ENCODE assay signal across 8 cellular contexts in the genomic region with DNA sequence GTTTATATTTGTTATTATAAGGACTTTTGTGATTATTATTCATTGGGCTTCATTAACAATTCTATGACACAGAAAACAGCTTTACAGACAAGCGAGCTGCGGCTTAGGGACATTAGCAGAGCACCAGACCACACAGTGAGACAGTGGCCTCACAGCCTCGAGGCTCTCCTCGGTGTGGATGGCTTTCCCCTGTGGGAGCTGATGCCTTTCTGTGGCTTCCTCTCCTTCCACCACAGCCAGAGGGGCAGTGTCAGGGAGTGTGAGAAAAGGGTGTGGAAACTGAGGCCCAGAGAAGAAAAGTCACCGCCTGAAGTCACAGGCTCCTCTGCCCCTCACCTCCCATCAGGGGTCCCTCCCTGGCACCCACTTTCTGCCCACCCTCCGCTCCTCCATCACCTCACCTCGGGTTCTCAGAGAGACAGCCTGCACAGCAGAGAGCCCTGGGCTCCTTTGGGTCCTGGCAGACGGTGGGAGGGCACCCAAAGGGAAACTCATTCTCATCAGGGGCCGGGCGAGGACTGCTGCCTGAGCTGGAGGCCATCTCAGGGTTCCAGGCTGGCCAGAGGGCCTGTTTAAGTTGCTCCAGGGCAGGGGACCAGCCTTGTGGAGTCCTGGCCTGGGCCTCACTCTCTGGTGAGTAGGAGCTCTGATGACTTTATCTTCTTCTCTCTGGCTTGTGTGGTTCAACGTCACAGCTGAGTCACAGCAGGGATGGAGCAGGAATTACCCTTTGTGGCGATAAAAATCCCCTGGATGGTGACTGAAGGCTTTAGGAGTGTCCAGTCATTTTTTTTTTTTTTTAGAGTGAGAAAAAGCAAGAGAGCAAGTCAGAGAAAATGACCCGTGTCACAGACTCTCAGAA. TPM values are rescaled to one million over a fixed set of nuclear protein-coding genes. Genes with fewer than 3 reads are reported as not detected.
DNase-seq lines count a peak whose midpoint lies in the region; ATAC-seq and TF ChIP-seq lines count a peak whose summit lies in the region.

No MANE protein-coding gene starts in this region.

- peak; percentile 79 for DNase-seq in dermis blood vessel endothelial cell
- no peak for DNase-seq in osteocyte (ENCODE audit: extremely low spot score, unreplicated experiment)
- no peak for DNase-seq in DMS153 (lab: John Stamatoyannopoulos, UW)
- no peak for DNase-seq in OCI-M2 (lab: John Stamatoyannopoulos, UW; ENCODE audit: unreplicated experiment)
- DNase-seq in iPS-NIHi11 (ENCODE audit: low spot score): no peak

- no peaks in the 10 kb centered on the region for H3K9me3 Mint-ChIP-seq in osteocyte (ENCODE audit: unreplicated experiment)

- H3K27me3 Mint-ChIP-seq in osteocyte (ENCODE audit: unreplicated experiment): no peaks in the 10 kb centered on the region

- no peak for TF ChIP-seq CTCF in osteocyte (IDR thresholded peaks at IDR 0.05)

- H3K4me3 Mint-ChIP-seq in osteocyte (ENCODE audit: unreplicated experiment): peak overlapping the region; percentile 32

- H3K4me1 Mint-ChIP-seq in osteocyte (ENCODE audit: unreplicated experiment): peaks cover 80% of the 10 kb centered on the region

- H3K27ac Mint-ChIP-seq in osteocyte (ENCODE audit: unreplicated experiment): peak overlapping the region; percentile 99

- peak; percentile 53 for ATAC-seq in GM18907 (IDR thresholded peaks at IDR 0.05; ENCODE audit: unreplicated experiment)
- peak; percentile 29 for ATAC-seq in HG03103 (IDR thresholded peaks at IDR 0.05; ENCODE audit: low read depth, unreplicated experiment)
- ATAC-seq in activated CD4-positive, CD25-positive, alpha-beta regulatory T cell treated with anti-CD3 and anti-CD28 coated beads, Interleukin-2, amount 50 U/mL, for 24 hours: peak; percentile 73 to 75

- H3K36me3 Mint-ChIP-seq in osteocyte (ENCODE audit: unreplicated experiment): no peaks in the 10 kb centered on the region

RNA-seq across cellular contexts. Expression of a gene that starts 0.8 kb away (rescaled TPM):
- total RNA-seq in dermis blood vessel endothelial cell (1.1 and 4.4 TPM in 2 replicates), osteocyte (7.1 and 7.8 TPM in 2 replicates)

RNA-seq across cellular contexts. Expression of a gene that starts 48.8 kb away (rescaled TPM):
- total RNA-seq in dermis blood vessel endothelial cell (20.4 and 81.7 TPM in 2 replicates), osteocyte (194 and 212 TPM in 2 replicates)
